In the genomic region with DNA sequence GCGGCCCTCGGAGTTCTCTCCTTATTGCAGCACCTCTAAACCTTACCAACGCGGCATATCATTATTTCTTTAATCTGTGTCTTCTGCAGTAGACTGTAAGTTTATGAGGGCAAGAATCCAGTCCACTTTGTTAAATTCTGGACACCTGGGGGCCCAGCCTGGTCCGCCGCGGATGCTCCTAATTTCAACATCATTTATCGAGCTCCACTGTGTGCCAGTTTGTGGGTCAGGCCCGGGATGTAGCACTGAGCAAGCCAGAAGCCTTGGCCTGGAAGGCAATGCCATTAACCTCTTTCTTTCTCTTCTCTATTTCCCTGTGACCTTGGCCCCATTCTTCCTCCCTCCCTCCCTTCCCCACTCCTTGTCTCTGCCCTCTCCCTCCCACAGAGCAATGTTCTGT, we compare ENCODE assay signal across 32 cellular contexts.
"Had no signal": no experiment of that assay in that cellular context is flagged by ENCODE, and none has a peak within 500 bp of the region (broad histone marks: within the 10 kb centered on the region; RNA-seq: fewer than 3 reads in every experiment).

No MANE protein-coding gene starts in this region.

- H3K9me3 ChIP-seq: adrenal gland, ascending aorta, body of pancreas had no signal

- DNase-seq: activated effector memory CD4-positive, alpha-beta T cell treated with anti-CD3 and anti-CD28 coated beads, Interleukin-2, amount 50 U/mL, for 16 hours; activated effector memory CD4-positive, alpha-beta T cell treated with Interleukin-2 at 50 U/mL for 16 hours; activated gamma-delta T cell; activated gamma-delta T cell treated with Interleukin-2 at 50 U/mL for 16 hours; activated naive CD4-positive, alpha-beta T cell; activated naive CD4-positive, alpha-beta T cell treated with anti-CD3 and anti-CD28 coated beads for 36 hours; activated naive CD4-positive, alpha-beta T cell treated with anti-CD3 and anti-CD28 coated beads, Interleukin-2, amount 10 ng/mL, durations not matched to agents 7 days and 5 days; activated naive CD4-positive, alpha-beta T cell treated with anti-CD3 and anti-CD28 coated beads, Interleukin-2, amount 50 U/mL, for 16 hours; activated naive CD4-positive, alpha-beta T cell treated with Interleukin-2 at 50 U/mL for 16 hours; activated naive CD8-positive, alpha-beta T cell treated with anti-CD3 and anti-CD28 coated beads for 36 hours; activated naive CD8-positive, alpha-beta T cell treated with anti-CD3 and anti-CD28 coated beads, Interleukin-2, amount 10 ng/mL, durations not matched to agents 7 days and 5 days; activated naive CD8-positive, alpha-beta T cell treated with anti-CD3 and anti-CD28 coated beads, Interleukin-2, amount 50 U/mL, for 24 hours; activated T-cell treated with anti-CD3 and anti-CD28 coated beads for 4 hours; activated T-cell treated with anti-CD3 and anti-CD28 coated beads, Interleukin-2, amount 50 U/mL, for 1 hour; activated T-cell treated with anti-CD3 and anti-CD28 coated beads, Interleukin-2, amount 50 U/mL, for 24 hours; activated T-cell treated with anti-CD3 and anti-CD28 coated beads, Interleukin-2, amount 50 U/mL, for 4 hours; activated T-cell treated with anti-CD3 and anti-CD28 coated beads, Interleukin-2, amount 50 U/mL, for 48 hours; activated T-cell treated with anti-CD3 and anti-CD28 coated beads, Interleukin-2, amount 50 U/mL, for 72 hours; adrenal gland; amniotic stem cell; amygdala; anterior cingulate cortex; body of pancreas; brain microvascular endothelial cell; caudate nucleus; central memory CD4-positive, alpha-beta T cell; cerebellar nuclear complex had no signal

- ATAC-seq: activated naive CD4-positive, alpha-beta T cell treated with anti-CD3 and anti-CD28 coated beads, Interleukin-2, amount 50 U/mL, for 72 hours; activated naive CD8-positive, alpha-beta T cell treated with anti-CD3 and anti-CD28 coated beads, Interleukin-2, amount 50 U/mL, for 24 hours; activated T-cell treated with anti-CD3 and anti-CD28 coated beads, Interleukin-2, amount 50 U/mL, for 4 hours; activated T-cell treated with anti-CD3 and anti-CD28 coated beads, Interleukin-2, amount 50 U/mL, for 72 hours; activated T-helper 17 cell treated with anti-CD3 and anti-CD28 coated beads, Interleukin-2, amount 50 U/mL, for 72 hours; body of pancreas had no signal

- H3K27me3 ChIP-seq: adrenal gland, ascending aorta, body of pancreas, brain microvascular endothelial cell, cardiac muscle cell had no signal

- H3K36me3 ChIP-seq: adrenal gland, ascending aorta, brain microvascular endothelial cell, breast epithelium, cardiac muscle cell had no signal

- H3K4me1 ChIP-seq: adrenal gland, ascending aorta, body of pancreas, breast epithelium had no signal

- H3K4me3 ChIP-seq: adrenal gland, ascending aorta, body of pancreas, breast epithelium, cardiac muscle cell had no signal

- H3K27ac ChIP-seq: adrenal gland, ascending aorta, body of pancreas, brain microvascular endothelial cell, breast epithelium, cardiac muscle cell had no signal
